In genomic region chr11:85114786-85115185, GRCh38 we compare ENCODE assay signal across 20 cellular contexts.
"Had no signal": no experiment of that assay in that cellular context is flagged by ENCODE, and none has a peak within 500 bp of the region (broad histone marks: within the 10 kb centered on the region; RNA-seq: fewer than 3 reads in every experiment).

No MANE protein-coding gene starts in this region.

- H3K9me3 ChIP-seq: ascending aorta, gastrocnemius medialis, neutrophil, tibial nerve had no signal

- H3K4me3 ChIP-seq: ascending aorta, cardiac muscle cell, gastrocnemius medialis, lung, tibial nerve had no signal

- H3K4me1 ChIP-seq: ascending aorta, gastrocnemius medialis, tibial nerve had no signal

- H3K27me3 ChIP-seq: ascending aorta, cardiac muscle cell, gastrocnemius medialis, neutrophil, tibial nerve had no signal

- H3K27ac ChIP-seq: ascending aorta, cardiac muscle cell, gastrocnemius medialis, neutrophil, tibial nerve, VCaP had no signal

- DNase-seq: activated CD4-positive, alpha-beta T cell treated with anti-CD3 and anti-CD28 coated beads for 1 hour; activated CD8-positive, alpha-beta memory T cell treated with anti-CD3 and anti-CD28 coated beads for 24 hours; activated CD8-positive, alpha-beta memory T cell treated with anti-CD3 and anti-CD28 coated beads, Interleukin-2, amount 50 U/mL, for 48 hours; activated effector memory CD4-positive, alpha-beta T cell treated with Interleukin-2 at 50 U/mL for 16 hours; activated naive CD4-positive, alpha-beta T cell treated with anti-CD3 and anti-CD28 coated beads, Interleukin-2, amount 50 U/mL, for 16 hours; activated T-cell treated with anti-CD3 and anti-CD28 coated beads, Interleukin-2, amount 50 U/mL, for 48 hours; dermis blood vessel endothelial cell; effector memory CD8-positive, alpha-beta T cell; gastrocnemius medialis; head of caudate nucleus; kidney; posterior cingulate gyrus; stimulated activated CD4-positive, alpha-beta T cell treated with anti-CD3 and anti-CD28 coated beads, Interleukin-2, amount 100 ng/mL, for 24 hours; T-helper 2 cell had no signal

- H3K36me3 ChIP-seq: ascending aorta, cardiac muscle cell, gastrocnemius medialis, neutrophil, tibial nerve had no signal
